13 cellular contexts compared by ENCODE assay signal in the genomic region with DNA sequence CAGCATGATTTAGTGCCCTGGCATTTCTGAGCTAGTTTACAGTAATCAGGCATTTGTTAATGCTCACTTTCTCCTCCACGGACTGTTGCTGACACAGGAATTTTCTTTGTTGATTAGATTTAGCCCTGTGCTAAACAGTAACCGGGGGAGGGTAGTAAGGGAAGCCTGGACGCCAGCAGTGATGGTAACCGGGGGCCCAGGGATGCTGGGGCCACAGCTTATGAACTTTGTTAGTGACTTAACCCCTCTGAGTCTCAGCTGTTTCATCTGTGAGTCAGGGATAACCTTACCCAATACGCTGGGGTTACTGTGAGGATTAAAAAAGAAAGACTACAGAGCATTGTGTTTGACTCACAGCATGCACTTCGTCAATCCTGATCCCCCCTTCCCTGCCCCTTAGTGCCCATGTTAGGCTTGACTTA. TPM values are rescaled to one million over a fixed set of nuclear protein-coding genes. Genes with fewer than 3 reads are reported as not detected.
DNase-seq lines count a peak whose midpoint lies in the region; ATAC-seq and TF ChIP-seq lines count a peak whose summit lies in the region.
"Had no signal": no experiment of that assay in that cellular context is flagged by ENCODE, and none has a peak within 500 bp of the region (broad histone marks: within the 10 kb centered on the region; RNA-seq: fewer than 3 reads in every experiment).

No MANE protein-coding gene starts in this region.

- H3K9me3 ChIP-seq in AG04450 (ENCODE audit: control insufficient read depth, insufficient read depth, low read length): peaks cover 4% of the 10 kb centered on the region; the same call in 1 of the 2 replicates
- H3K9me3 ChIP-seq in muscle layer of duodenum (ENCODE audit: control insufficient read depth in 1 of 2, low read length in 2 of 2): no peaks in the 10 kb centered on the region
- H3K9me3 ChIP-seq: BLaER1 treated with 17β-estradiol and CSF1 and Interleukin-3, amounts not matched to agents 10 nM and 100 nM; ovary; upper lobe of left lung had no signal

- H3K27me3 Mint-ChIP-seq in activated CD4-positive, alpha-beta memory T cell treated with anti-CD3 and anti-CD28 coated beads for 36 hours: no peaks in the 10 kb centered on the region

- H3K36me3 Mint-ChIP-seq in activated CD4-positive, alpha-beta memory T cell treated with anti-CD3 and anti-CD28 coated beads for 36 hours: no peaks in the 10 kb centered on the region
- H3K36me3 Mint-ChIP-seq in activated naive CD4-positive, alpha-beta T cell treated with anti-CD3 and anti-CD28 coated beads, Interleukin-2, amount 50 U/mL, for 72 hours: no peaks in the 10 kb centered on the region

- H3K27me3 ChIP-seq in AG04450 (ENCODE audit: control insufficient read depth, insufficient read depth, low read length) (peaks cover 2% of the 10 kb centered on the region), muscle layer of duodenum (ENCODE audit: low read depth, low read length) (no peaks in the 10 kb centered on the region)
- H3K27me3 ChIP-seq: BLaER1 treated with 17β-estradiol and CSF1 and Interleukin-3, amounts not matched to agents 10 nM and 100 nM; ovary; upper lobe of left lung had no signal

- intact Hi-C loops in activated CD4-positive, alpha-beta memory T cell treated with anti-CD3 and anti-CD28 coated beads for 36 hours (cut with micrococcal nuclease): no loop called here

- H3K4me1 ChIP-seq in muscle layer of duodenum (ENCODE audit: control insufficient read depth in 1 of 2, insufficient read depth in 2 of 2, low read length in 2 of 2): peaks cover 0 to 40% of the 10 kb centered on the region in 2 donors
- H3K4me1 ChIP-seq: BLaER1 treated with 17β-estradiol and CSF1 and Interleukin-3, amounts not matched to agents 10 nM and 100 nM; upper lobe of left lung had no signal

- no peak overlapping the region for H3K27ac Mint-ChIP-seq in activated CD4-positive, alpha-beta memory T cell treated with anti-CD3 and anti-CD28 coated beads for 36 hours
- H3K27ac Mint-ChIP-seq in activated naive CD4-positive, alpha-beta T cell treated with anti-CD3 and anti-CD28 coated beads, Interleukin-2, amount 50 U/mL, for 72 hours: no peak overlapping the region
- H3K27ac Mint-ChIP-seq: dendritic cell treated with granulocyte-macrophage colony-stimulating factor and Interleukin-4, amounts not matched to agents 40 ng/mL and 50 ng/mL, for 4 days had no signal

- POLR2A ChIA-PET in AG04450 (lab: Yijun Ruan, JAX): interaction anchor here (0.8 to 1.5 kb wide), 5 partner anchors 8 to 16 kb away, joined by 3 to 10 read pairs (median 4); no protein-coding TSS in a partner anchor
- POLR2A ChIA-PET in activated CD4-positive, alpha-beta memory T cell treated with anti-CD3 and anti-CD28 coated beads for 36 hours (lab: Charles Lee): no interaction called here

- H3K4me3 ChIP-seq in AG04450 (ENCODE audit: low read depth, low read length) (no peak overlapping the region), epithelial cell of proximal tubule (ENCODE audit: low read depth, low read length) (no peak overlapping the region), muscle layer of duodenum (ENCODE audit: low read depth in 1 of 2, low read length in 2 of 2) (no peak overlapping the region)
- H3K4me3 ChIP-seq: BLaER1 treated with 17β-estradiol and CSF1 and Interleukin-3, amounts not matched to agents 10 nM and 100 nM; ovary; upper lobe of left lung had no signal

- no peaks in the 10 kb centered on the region for H3K36me3 ChIP-seq in muscle layer of duodenum (ENCODE audit: control insufficient read depth in 1 of 2, insufficient read depth in 2 of 2, low read length in 2 of 2)
- H3K36me3 ChIP-seq: BLaER1 treated with 17β-estradiol and CSF1 and Interleukin-3, amounts not matched to agents 10 nM and 100 nM; ovary; upper lobe of left lung had no signal

- DNase-seq in AG04450 (ENCODE audit: low read depth, low spot score): peak; percentile 63
- DNase-seq in NCI-H226: peak; percentile 58
- DNase-seq in epithelial cell of proximal tubule (ENCODE audit: low read depth): peak; percentile 63
- no peak for DNase-seq in OCI-M1 (lab: John Stamatoyannopoulos, UW)
- no peak for DNase-seq in activated CD4-positive, alpha-beta memory T cell treated with anti-CD3 and anti-CD28 coated beads for 36 hours
- no peak for DNase-seq in activated naive CD4-positive, alpha-beta T cell treated with anti-CD3 and anti-CD28 coated beads, Interleukin-2, amount 50 U/mL, for 72 hours (ENCODE audit: low spot score in 2 of 2)
- DNase-seq in activated naive CD4-positive, alpha-beta T cell treated with Interleukin-2 at 50 U/mL for 16 hours: no peak
- DNase-seq: NCI-H1694 treated with DMSO at 0.1 percent for 48 hours had no signal

- TF ChIP-seq CTCF in AG04450 (IDR thresholded peaks at IDR 0.05; ENCODE audit: low read depth, low read length) (no peak), epithelial cell of proximal tubule (conservative IDR thresholded peaks at IDR 0.05; ENCODE audit: low read depth, low read length) (no peak)

- no peaks in the 10 kb centered on the region for H3K9me3 Mint-ChIP-seq in activated CD4-positive, alpha-beta memory T cell treated with anti-CD3 and anti-CD28 coated beads for 36 hours
- H3K9me3 Mint-ChIP-seq in activated naive CD4-positive, alpha-beta T cell treated with anti-CD3 and anti-CD28 coated beads, Interleukin-2, amount 50 U/mL, for 72 hours: no peaks in the 10 kb centered on the region
- H3K9me3 Mint-ChIP-seq: dendritic cell treated with granulocyte-macrophage colony-stimulating factor and Interleukin-4, amounts not matched to agents 40 ng/mL and 50 ng/mL, for 4 days had no signal

- no peak for ATAC-seq in activated naive CD4-positive, alpha-beta T cell treated with anti-CD3 and anti-CD28 coated beads, Interleukin-2, amount 50 U/mL, for 72 hours

- H3K4me3 Mint-ChIP-seq in activated CD4-positive, alpha-beta memory T cell treated with anti-CD3 and anti-CD28 coated beads for 36 hours: no peak overlapping the region
- H3K4me3 Mint-ChIP-seq: dendritic cell treated with granulocyte-macrophage colony-stimulating factor and Interleukin-4, amounts not matched to agents 40 ng/mL and 50 ng/mL, for 4 days had no signal

- CTCF ChIA-PET in AG04450 (lab: Charles Lee): no interaction called here
- CTCF ChIA-PET in activated CD4-positive, alpha-beta memory T cell treated with anti-CD3 and anti-CD28 coated beads for 36 hours (lab: Charles Lee): no interaction called here

- H3K27ac ChIP-seq in AG04450 (ENCODE audit: low read depth, low read length): peak overlapping the region; percentile 89
- H3K27ac ChIP-seq in muscle layer of duodenum (ENCODE audit: low read length): peak overlapping the region; percentile 70
- H3K27ac ChIP-seq: BLaER1 treated with 17β-estradiol and CSF1 and Interleukin-3, amounts not matched to agents 10 nM and 100 nM; ovary had no signal

- no peaks in the 10 kb centered on the region for H3K4me1 Mint-ChIP-seq in activated CD4-positive, alpha-beta memory T cell treated with anti-CD3 and anti-CD28 coated beads for 36 hours (ENCODE audit: low read depth)

RNA-seq across cellular contexts. Expression of a gene that starts 33.5 kb away (rescaled TPM):
- 3.6 and 4.9 TPM in 2 replicates for polyA plus RNA-seq in AG04450 (2011; rRNA removed)
- polyA minus RNA-seq in AG04450 (2011; rRNA and poly(A)+ RNA removed): 4.4 and 5.4 TPM in 2 replicates
- 7.7 and 12.0 TPM in 2 replicates for total RNA-seq in epithelial cell of proximal tubule
- total RNA-seq in activated CD4-positive, alpha-beta memory T cell treated with anti-CD3 and anti-CD28 coated beads for 36 hours: under 1 TPM; 0.88 to 0.99 TPM
- 1 to 10 TPM; 1.2 to 4.7 TPM for total RNA-seq in activated naive CD4-positive, alpha-beta T cell treated with anti-CD3 and anti-CD28 coated beads, Interleukin-2, amount 50 U/mL, for 72 hours

Comparison
In these comparisons a context has a peak if more than half of its experiments do, and no peak if none do; other contexts are left out.
1. DNase-seq: peak in AG04450 (single experiment), NCI-H226 (single experiment) and epithelial cell of proximal tubule (single experiment); none in OCI-M1 (single experiment), activated CD4-positive, alpha-beta memory T cell treated with anti-CD3 and anti-CD28 coated beads for 36 hours (single experiment), activated naive CD4-positive, alpha-beta T cell treated with anti-CD3 and anti-CD28 coated beads, Interleukin-2, amount 50 U/mL, for 72 hours (0 of 2) and activated naive CD4-positive, alpha-beta T cell treated with Interleukin-2 at 50 U/mL for 16 hours (single experiment).